Comparison of ENCODE assay signal across 19 cellular contexts in genomic region chr7:65827366-65827765, GRCh38.
"Had no signal": no experiment of that assay in that cellular context is flagged by ENCODE, and none has a peak within 500 bp of the region (broad histone marks: within the 10 kb centered on the region; RNA-seq: fewer than 3 reads in every experiment).

No MANE protein-coding gene starts in this region.

- H3K36me3 Mint-ChIP-seq: activated naive CD4-positive, alpha-beta T cell treated with anti-CD3 and anti-CD28 coated beads, Interleukin-2, amount 50 U/mL, for 72 hours had no signal

- H3K4me1 ChIP-seq: adrenal gland, prostate gland, right atrium auricular region, tibial artery had no signal

- H3K36me3 ChIP-seq: adrenal gland, prostate gland, right atrium auricular region had no signal

- H3K4me3 ChIP-seq: adrenal gland, dorsolateral prefrontal cortex, hepatocyte, prostate gland, right atrium auricular region, tibial artery had no signal

- H3K9me3 Mint-ChIP-seq: activated naive CD4-positive, alpha-beta T cell treated with anti-CD3 and anti-CD28 coated beads, Interleukin-2, amount 50 U/mL, for 72 hours; naive thymus-derived CD8-positive, alpha-beta T cell had no signal

- DNase-seq: activated CD4-positive, CD25-positive, alpha-beta regulatory T cell treated with anti-CD3 and anti-CD28 coated beads, Interleukin-2, amount 50 U/mL, for 72 hours; activated gamma-delta T cell; adrenal gland; dorsolateral prefrontal cortex; left cardiac atrium; mesendoderm; naive thymus-derived CD8-positive, alpha-beta T cell; stimulated activated CD4-positive, alpha-beta T cell treated with anti-CD3 and anti-CD28 coated beads, Interleukin-12 subunit alpha, Interleukin-12 subunit beta, amount 100 ng/mL, for 4 hours; stimulated activated CD4-positive, alpha-beta T cell treated with anti-CD3 and anti-CD28 coated beads, Interleukin-1b, Interleukin-23, amount 100 ng/mL, for 48 hours; stimulated activated CD8-positive, alpha-beta memory T cell treated with anti-CD3 and anti-CD28 coated beads, Interleukin-4, amount 100 ng/mL, for 48 hours; stimulated activated naive CD8-positive, alpha-beta T cell treated with anti-CD3 and anti-CD28 coated beads, Interleukin-15, Interleukin-2, amounts not matched to agents 100 U/mL and 50 U/mL, for 24 hours; substantia nigra; T-helper 1 cell; T1000; tibial artery had no signal

- H3K79me2 ChIP-seq: hepatocyte had no signal

- H3K27me3 ChIP-seq: adrenal gland, dorsolateral prefrontal cortex, hepatocyte, right atrium auricular region, tibial artery had no signal

- H3K27ac Mint-ChIP-seq: activated naive CD4-positive, alpha-beta T cell treated with anti-CD3 and anti-CD28 coated beads, Interleukin-2, amount 50 U/mL, for 72 hours; naive thymus-derived CD8-positive, alpha-beta T cell had no signal

- H3K4me2 ChIP-seq: hepatocyte had no signal

- H3K9me3 ChIP-seq: adrenal gland, prostate gland, right atrium auricular region, tibial artery had no signal

- H3K27ac ChIP-seq: adrenal gland, dorsolateral prefrontal cortex, hepatocyte, prostate gland, right atrium auricular region, tibial artery had no signal

- H2AFZ ChIP-seq: hepatocyte had no signal

- ATAC-seq: activated naive CD4-positive, alpha-beta T cell treated with anti-CD3 and anti-CD28 coated beads, Interleukin-2, amount 50 U/mL, for 72 hours; left cardiac atrium; naive thymus-derived CD8-positive, alpha-beta T cell; stimulated activated naive CD8-positive, alpha-beta T cell treated with anti-CD3 and anti-CD28 coated beads, Interleukin-15, Interleukin-2, amounts not matched to agents 100 U/mL and 50 U/mL, for 24 hours had no signal

- H3K4me3 Mint-ChIP-seq: naive thymus-derived CD8-positive, alpha-beta T cell had no signal

- H3K27me3 Mint-ChIP-seq: naive thymus-derived CD8-positive, alpha-beta T cell had no signal
